In the genomic region with DNA sequence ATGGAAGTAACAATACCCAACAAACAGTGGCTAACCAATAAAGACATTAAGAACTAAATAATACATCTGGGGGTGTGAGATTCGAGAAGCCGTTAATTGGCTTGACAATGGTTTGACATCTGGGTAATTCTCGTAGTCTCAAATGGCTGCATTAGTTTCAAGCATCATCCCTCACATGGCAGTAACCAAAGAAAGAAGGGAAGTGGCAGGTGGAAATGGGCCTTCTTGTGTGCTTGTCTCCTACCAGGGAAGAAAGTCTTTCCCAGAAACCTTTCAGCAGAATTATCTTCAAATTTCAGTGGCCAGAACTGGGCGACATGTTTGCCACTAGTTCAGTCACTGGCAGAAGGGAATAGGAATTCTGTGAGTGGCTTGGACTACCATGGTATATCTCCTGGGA, we compare ENCODE assay signal across 22 cellular contexts. TPM values are rescaled to one million over a fixed set of nuclear protein-coding genes. Genes with fewer than 3 reads are reported as not detected.
DNase-seq lines count a peak whose midpoint lies in the region; ATAC-seq and TF ChIP-seq lines count a peak whose summit lies in the region.
"Had no signal": no experiment of that assay in that cellular context is flagged by ENCODE, and none has a peak within 500 bp of the region (broad histone marks: within the 10 kb centered on the region; RNA-seq: fewer than 3 reads in every experiment).

No MANE protein-coding gene starts in this region.

- no peak for TF ChIP-seq CTCF in neutrophil (IDR thresholded peaks at IDR 0.05)

- H3K9me3 ChIP-seq in neutrophil: no peaks in the 10 kb centered on the region

- peak overlapping the region; percentile 97 for H3K27ac Mint-ChIP-seq in activated T-cell treated with anti-CD3 and anti-CD28 coated beads, Interleukin-2, amount 50 U/mL, for 72 hours
- peak overlapping the region; percentile 60 for H3K27ac Mint-ChIP-seq in activated T-helper 2 cell treated with anti-CD3 and anti-CD28 coated beads, Interferon-gamma antibody, Interleukin-2, Interleukin-4, amounts not matched to agents 10 μg/mL and 5 μg/mL and 100 μg/mL, durations not matched to agents 14 hours and 24 hours and 36 hours
- H3K27ac Mint-ChIP-seq: brain, WTC11 had no signal

- DNase-seq in activated T-cell treated with anti-CD3 and anti-CD28 coated beads, Interleukin-2, amount 50 U/mL, for 72 hours: no peak
- DNase-seq in activated T-cell treated with anti-CD3 and anti-CD28 coated beads for 4 hours (no peak), NCI-H82 treated with DMSO at 0.1 percent for 48 hours (lab: John Stamatoyannopoulos, UW; ENCODE audit: unreplicated experiment) (peak; percentile 8), NCI-H1436 treated with DMSO at 0.1 percent for 48 hours (lab: John Stamatoyannopoulos, UW) (no peak), NCI-H2029 treated with DMSO at 0.1 percent for 48 hours (lab: John Stamatoyannopoulos, UW) (no peak)
- no peak for DNase-seq in activated T-helper 2 cell treated with anti-CD3 and anti-CD28 coated beads, Interferon-gamma antibody, Interleukin-2, Interleukin-4, amounts not matched to agents 10 μg/mL and 5 μg/mL and 100 μg/mL, durations not matched to agents 14 hours and 24 hours and 36 hours (ENCODE audit: low spot score)
- DNase-seq: ACHN; activated CD8-positive, alpha-beta memory T cell treated with anti-CD3 and anti-CD28 coated beads, Interleukin-2, amount 50 U/mL, for 4 hours; DMS79 treated with DMSO at 0.1 percent for 48 hours; Kasumi-1; midbrain; NCI-H1092 treated with DMSO at 0.1 percent for 48 hours; NCI-H2107; NCI-H526; stimulated activated CD4-positive, alpha-beta T cell treated with anti-CD3 and anti-CD28 coated beads, Interleukin-4, amount 100 ng/mL, for 4 hours had no signal

- intact Hi-C loops in activated T-helper 2 cell treated with anti-CD3 and anti-CD28 coated beads, Interferon-gamma antibody, Interleukin-2, Interleukin-4, amounts not matched to agents 10 μg/mL and 5 μg/mL and 100 μg/mL, durations not matched to agents 14 hours and 24 hours and 36 hours (cut with micrococcal nuclease): no loop called here

- H3K4me1 ChIP-seq in neutrophil (ENCODE audit: control insufficient read depth in 1 of 2, insufficient read depth in 1 of 2, low read depth in 1 of 2, low read length in 1 of 2): peaks cover 58 to 68% of the 10 kb centered on the region in 2 experiments

- H3K27me3 Mint-ChIP-seq in activated T-cell treated with anti-CD3 and anti-CD28 coated beads, Interleukin-2, amount 50 U/mL, for 72 hours (ENCODE audit: low read depth): no peaks in the 10 kb centered on the region
- H3K27me3 Mint-ChIP-seq in activated T-helper 2 cell treated with anti-CD3 and anti-CD28 coated beads, Interferon-gamma antibody, Interleukin-2, Interleukin-4, amounts not matched to agents 10 μg/mL and 5 μg/mL and 100 μg/mL, durations not matched to agents 14 hours and 24 hours and 36 hours (ENCODE audit: low read depth): no peaks in the 10 kb centered on the region
- H3K27me3 Mint-ChIP-seq: brain had no signal

- no peaks in the 10 kb centered on the region for H3K9me3 Mint-ChIP-seq in activated T-cell treated with anti-CD3 and anti-CD28 coated beads, Interleukin-2, amount 50 U/mL, for 72 hours
- no peaks in the 10 kb centered on the region for H3K9me3 Mint-ChIP-seq in activated T-helper 2 cell treated with anti-CD3 and anti-CD28 coated beads, Interferon-gamma antibody, Interleukin-2, Interleukin-4, amounts not matched to agents 10 μg/mL and 5 μg/mL and 100 μg/mL, durations not matched to agents 14 hours and 24 hours and 36 hours
- H3K9me3 Mint-ChIP-seq: brain; T-helper 1 cell treated with Interleukin-12 subunit alpha and Interleukin-12 subunit beta and Interleukin-4 antibody, amounts not matched to agents 30 μg/mL and 1 μg/mL, for 36 hours; WTC11 had no signal

- peaks cover 92% of the 10 kb centered on the region for H3K4me1 Mint-ChIP-seq in activated T-cell treated with anti-CD3 and anti-CD28 coated beads, Interleukin-2, amount 50 U/mL, for 72 hours (ENCODE audit: low read depth)
- H3K4me1 Mint-ChIP-seq in activated T-helper 2 cell treated with anti-CD3 and anti-CD28 coated beads, Interferon-gamma antibody, Interleukin-2, Interleukin-4, amounts not matched to agents 10 μg/mL and 5 μg/mL and 100 μg/mL, durations not matched to agents 14 hours and 24 hours and 36 hours (ENCODE audit: low read depth): peaks cover 71% of the 10 kb centered on the region
- H3K4me1 Mint-ChIP-seq: brain, WTC11 had no signal

- H3K27me3 ChIP-seq in neutrophil: no peaks in the 10 kb centered on the region

- ATAC-seq in activated T-cell treated with anti-CD3 and anti-CD28 coated beads, Interleukin-2, amount 50 U/mL, for 72 hours (replicated peaks in 1 of 2): no peak
- ATAC-seq in HG03571 (IDR thresholded peaks at IDR 0.05; ENCODE audit: unreplicated experiment): no peak
- ATAC-seq: left lobe of liver, WTC11 had no signal

- peak overlapping the region in 1 of 2 donors; percentile 38 for H3K4me3 Mint-ChIP-seq in activated T-cell treated with anti-CD3 and anti-CD28 coated beads, Interleukin-2, amount 50 U/mL, for 72 hours
- H3K4me3 Mint-ChIP-seq in activated T-helper 2 cell treated with anti-CD3 and anti-CD28 coated beads, Interferon-gamma antibody, Interleukin-2, Interleukin-4, amounts not matched to agents 10 μg/mL and 5 μg/mL and 100 μg/mL, durations not matched to agents 14 hours and 24 hours and 36 hours (ENCODE audit: low read depth): no peak overlapping the region
- H3K4me3 Mint-ChIP-seq: brain, WTC11 had no signal

- H3K36me3 ChIP-seq in neutrophil: peaks cover 69% of the 10 kb centered on the region

- no peak overlapping the region for H3K4me3 ChIP-seq in neutrophil (ENCODE audit: low read depth in 1 of 2, low read length in 1 of 2)

- peak overlapping the region; percentile 99 for H3K27ac ChIP-seq in neutrophil
- H3K27ac ChIP-seq: C4-2B had no signal

- peaks cover 24 to 64% of the 10 kb centered on the region in 2 donors for H3K36me3 Mint-ChIP-seq in activated T-cell treated with anti-CD3 and anti-CD28 coated beads, Interleukin-2, amount 50 U/mL, for 72 hours (ENCODE audit: insufficient read depth in 2 of 2)
- H3K36me3 Mint-ChIP-seq in activated T-helper 2 cell treated with anti-CD3 and anti-CD28 coated beads, Interferon-gamma antibody, Interleukin-2, Interleukin-4, amounts not matched to agents 10 μg/mL and 5 μg/mL and 100 μg/mL, durations not matched to agents 14 hours and 24 hours and 36 hours (ENCODE audit: low read depth): peaks cover 95% of the 10 kb centered on the region

RNA-seq across cellular contexts. Expression of gene STK4, which starts 10.4 kb away (rescaled TPM):
- 100 to 1,000 TPM; 161 to 162 TPM for total RNA-seq in activated T-cell treated with anti-CD3 and anti-CD28 coated beads, Interleukin-2, amount 50 U/mL, for 72 hours
- 147 and 149 TPM in 2 replicates for total RNA-seq in activated T-helper 2 cell treated with anti-CD3 and anti-CD28 coated beads, Interferon-gamma antibody, Interleukin-2, Interleukin-4, amounts not matched to agents 10 μg/mL and 5 μg/mL and 100 μg/mL, durations not matched to agents 14 hours and 24 hours and 36 hours

RNA-seq across cellular contexts. Expression of gene TOMM34, which starts 16.5 kb away (rescaled TPM):
- 10 to 100 TPM; 43.5 to 46.8 TPM for total RNA-seq in activated T-cell treated with anti-CD3 and anti-CD28 coated beads, Interleukin-2, amount 50 U/mL, for 72 hours
- total RNA-seq in activated T-helper 2 cell treated with anti-CD3 and anti-CD28 coated beads, Interferon-gamma antibody, Interleukin-2, Interleukin-4, amounts not matched to agents 10 μg/mL and 5 μg/mL and 100 μg/mL, durations not matched to agents 14 hours and 24 hours and 36 hours: 59.5 and 62.1 TPM in 2 replicates
